31 cellular contexts compared by ENCODE assay signal in genomic region chr6:158459726-158460125, GRCh38.
DNase-seq lines count a peak whose midpoint lies in the region; ATAC-seq, FAIRE-seq and TF ChIP-seq lines count a peak whose summit lies in the region.
"Had no signal": no experiment of that assay in that cellular context is flagged by ENCODE, and none has a peak within 500 bp of the region (broad histone marks: within the 10 kb centered on the region; RNA-seq: fewer than 3 reads in every experiment).

No MANE protein-coding gene starts in this region.

- peak overlapping the region; percentile 69 for H3K27ac Mint-ChIP-seq in GM23338
- peak overlapping the region; percentile 64 for H3K27ac Mint-ChIP-seq in osteocyte (ENCODE audit: unreplicated experiment)
- H3K27ac Mint-ChIP-seq: dendritic cell treated with granulocyte-macrophage colony-stimulating factor and Interleukin-4, amounts not matched to agents 40 ng/mL and 50 ng/mL, for 4 days; memory B cell had no signal

- TF ChIP-seq CTCF in GM23338 (conservative IDR thresholded peaks at IDR 0.05; ENCODE audit: low read depth in 2 of 2) (no peak), endothelial cell of umbilical vein (IDR thresholded peaks at IDR 0.05; ENCODE audit: extremely low read depth in 1 of 2, insufficient read depth in 1 of 2, low read depth in 1 of 2, low read length in 2 of 2) (no peak), osteocyte (IDR thresholded peaks at IDR 0.05) (no peak), prostate gland (IDR thresholded peaks at IDR 0.05) (no peak)

- H2AFZ ChIP-seq in GM23338 (no peak overlapping the region), endothelial cell of umbilical vein (ENCODE audit: low read depth, low read length) (no peak overlapping the region)

- TF ChIP-seq POLR2A in endothelial cell of umbilical vein (IDR thresholded peaks at IDR 0.05; ENCODE audit: low read depth, low read length) (no peak), prostate gland (IDR thresholded peaks at IDR 0.05) (no peak)

- H4K20me1 ChIP-seq in GM23338 (replicated peaks; ENCODE audit: insufficient read depth) (no peaks in the 10 kb centered on the region; the same call in 1 of the 2 replicates), endothelial cell of umbilical vein (replicated peaks; ENCODE audit: control insufficient read depth, extremely low read depth, insufficient read depth, low read length) (no peaks in the 10 kb centered on the region)
- H4K20me1 ChIP-seq: BLaER1 had no signal

- intact Hi-C loops in endothelial cell of umbilical vein (cut with micrococcal nuclease) (loop anchor here (1.0 kb wide), 1 partner anchor 50 kb away; no protein-coding TSS in a partner anchor), prostate gland (cut with DNase I) (no loop called here)

- H3K9me3 Mint-ChIP-seq in GM23338 (no peaks in the 10 kb centered on the region), osteocyte (ENCODE audit: unreplicated experiment) (no peaks in the 10 kb centered on the region)
- H3K9me3 Mint-ChIP-seq: central memory CD8-positive, alpha-beta T cell; dendritic cell treated with granulocyte-macrophage colony-stimulating factor and Interleukin-4, amounts not matched to agents 40 ng/mL and 50 ng/mL, for 4 days; memory B cell had no signal

- H3K27me3 ChIP-seq in GM23338 (ENCODE audit: insufficient read depth): no peaks in the 10 kb centered on the region
- H3K27me3 ChIP-seq in endothelial cell of umbilical vein (ENCODE audit: control insufficient read depth in 2 of 2, insufficient read depth in 2 of 2, low read length in 2 of 2): no peaks in the 10 kb centered on the region
- no peaks in the 10 kb centered on the region for H3K27me3 ChIP-seq in prostate gland (replicated peaks; ENCODE audit: insufficient read depth)
- H3K27me3 ChIP-seq: BLaER1, gastrocnemius medialis, sigmoid colon, tibial nerve had no signal

- H3K9me1 ChIP-seq in endothelial cell of umbilical vein (replicated peaks; ENCODE audit: control insufficient read depth, extremely low read depth, insufficient read depth, low read length): no peaks in the 10 kb centered on the region

- CTCF ChIA-PET in endothelial cell of umbilical vein (lab: Charles Lee): interaction anchor here (0.7 to 1.9 kb wide), 8 partner anchors 10 to 245 kb away, joined by 3 to 11 read pairs (median 4); no protein-coding TSS in a partner anchor

- H3K4me1 ChIP-seq in GM23338 (ENCODE audit: insufficient read depth): peaks cover 41% of the 10 kb centered on the region
- H3K4me1 ChIP-seq in endothelial cell of umbilical vein (ENCODE audit: control insufficient read depth, extremely low read depth, insufficient read depth, low read length): peaks cover 25% of the 10 kb centered on the region
- no peaks in the 10 kb centered on the region for H3K4me1 ChIP-seq in prostate gland (replicated peaks)
- H3K4me1 ChIP-seq: BLaER1, gastrocnemius medialis, sigmoid colon had no signal

- dilution Hi-C loops in endothelial cell of umbilical vein (cut with MboI; ENCODE audit: extremely low pct_ligation_motif_present, low sequenced_read_pairs): no loop called here

- peaks cover 8% of the 10 kb centered on the region; the same call in 2 of the 3 replicates for H3K36me3 Mint-ChIP-seq in GM23338 (ENCODE audit: low read depth)
- H3K36me3 Mint-ChIP-seq in osteocyte (ENCODE audit: unreplicated experiment): peaks cover 48% of the 10 kb centered on the region

- in situ Hi-C loops in ACHN (cut with HindIII; ENCODE audit: low pct_ligation_motif_present, low pct_unique_long_range_greater_than_20kb, low sequenced_read_pairs): no loop called here

- ATAC-seq in GM23338: no peak
- ATAC-seq: gastrocnemius medialis, HCT116, left colon had no signal

- no TSS peak for BruUV-seq in endothelial cell of umbilical vein (replicated peaks; lab: Mats Ljungman, UMichigan)

- H3K27ac ChIP-seq in GM23338 (ENCODE audit: low read depth): peak overlapping the region; percentile 15; the same call in 1 of the 2 replicates
- H3K27ac ChIP-seq in SK-N-MC: peak overlapping the region; percentile 63; the same call in 1 of the 2 replicates
- H3K27ac ChIP-seq in endothelial cell of umbilical vein (ENCODE audit: insufficient read depth, low read depth, low read length): peak overlapping the region; percentile 77
- no peak overlapping the region for H3K27ac ChIP-seq in prostate gland
- H3K27ac ChIP-seq: BLaER1, gastrocnemius medialis, sigmoid colon, tibial nerve had no signal

- H3K79me2 ChIP-seq in GM23338 (replicated peaks; ENCODE audit: insufficient read depth) (no peaks in the 10 kb centered on the region), endothelial cell of umbilical vein (ENCODE audit: control insufficient read depth, insufficient read depth, low read length) (no peaks in the 10 kb centered on the region)

- no peak overlapping the region for H3K4me3 ChIP-seq in GM23338
- H3K4me3 ChIP-seq in SK-N-MC: no peak overlapping the region
- H3K4me3 ChIP-seq in endothelial cell of umbilical vein (replicated peaks in 1 of 3; ENCODE audit: insufficient read depth in 1 of 3, low read depth in 1 of 3, low read length in 3 of 3): no peak overlapping the region
- H3K4me3 ChIP-seq in prostate gland: no peak overlapping the region
- H3K4me3 ChIP-seq: BLaER1, gastrocnemius medialis, sigmoid colon, tibial nerve had no signal

- H3K36me3 ChIP-seq in GM23338 (ENCODE audit: insufficient read depth): no peaks in the 10 kb centered on the region
- peaks cover 20% of the 10 kb centered on the region for H3K36me3 ChIP-seq in SK-N-MC (ENCODE audit: insufficient read depth, low read length)
- H3K36me3 ChIP-seq in endothelial cell of umbilical vein (ENCODE audit: control insufficient read depth in 2 of 2, extremely low read depth in 1 of 2, insufficient read depth in 2 of 2, low read length in 2 of 2): peaks cover 0 to 4% of the 10 kb centered on the region in 2 experiments
- no peaks in the 10 kb centered on the region for H3K36me3 ChIP-seq in prostate gland

- no peaks in the 10 kb centered on the region for H3K9me2 ChIP-seq in GM23338 (ENCODE audit: insufficient read depth)

- FAIRE-seq in endothelial cell of umbilical vein (lab: Jason Lieb, UNC): peak; percentile 78
- FAIRE-seq: endometrium, GM12892 had no signal

- no peak overlapping the region for H3K4me3 Mint-ChIP-seq in GM23338
- no peak overlapping the region for H3K4me3 Mint-ChIP-seq in osteocyte (ENCODE audit: unreplicated experiment)
- H3K4me3 Mint-ChIP-seq: central memory CD8-positive, alpha-beta T cell; dendritic cell treated with granulocyte-macrophage colony-stimulating factor and Interleukin-4, amounts not matched to agents 40 ng/mL and 50 ng/mL, for 4 days; memory B cell had no signal

- POLR2A ChIA-PET in endothelial cell of umbilical vein (lab: Charles Lee): no interaction called here

- DNase-seq in GM23338 (ENCODE audit: low spot score) (no peak), SK-N-MC (ENCODE audit: low read depth, low spot score) (no peak), endothelial cell of umbilical vein (ENCODE audit: low read depth, low spot score) (peak; percentile 88), osteocyte (ENCODE audit: extremely low spot score, unreplicated experiment) (no peak), ACHN (no peak), NCI-H1105 (lab: John Stamatoyannopoulos, UW) (no peak), prostate gland (ENCODE audit: low spot score) (no peak), superior temporal gyrus (ENCODE audit: extremely low spot score) (no peak)
- DNase-seq: activated naive CD4-positive, alpha-beta T cell; activated T-cell treated with anti-CD3 and anti-CD28 coated beads, Interleukin-2, amount 50 U/mL, for 48 hours; COR-L47; DMS53; gastrocnemius medialis; hypothalamus; left colon; NCI-H1048; NCI-H1694; NCI-H510A; posterior cingulate gyrus; RPMI8226; sigmoid colon; stimulated activated CD4-positive, alpha-beta T cell treated with anti-CD3 and anti-CD28 coated beads, Interleukin-4, amount 100 ng/mL, for 24 hours; T-helper 1 cell had no signal

- H3K4me1 Mint-ChIP-seq in GM23338: peaks cover 59% of the 10 kb centered on the region
- peaks cover 17% of the 10 kb centered on the region for H3K4me1 Mint-ChIP-seq in osteocyte (ENCODE audit: unreplicated experiment)
- H3K4me1 Mint-ChIP-seq: central memory CD8-positive, alpha-beta T cell; memory B cell had no signal

- H3K27me3 Mint-ChIP-seq in GM23338 (ENCODE audit: insufficient read depth, low read depth, poor library complexity) (peaks cover 4% of the 10 kb centered on the region), osteocyte (ENCODE audit: unreplicated experiment) (no peaks in the 10 kb centered on the region)
- H3K27me3 Mint-ChIP-seq: central memory CD8-positive, alpha-beta T cell; dendritic cell treated with granulocyte-macrophage colony-stimulating factor and Interleukin-4, amounts not matched to agents 40 ng/mL and 50 ng/mL, for 4 days; memory B cell had no signal

- H3K9me3 ChIP-seq in SK-N-MC (ENCODE audit: low read depth, low read length): no peaks in the 10 kb centered on the region
- no peaks in the 10 kb centered on the region for H3K9me3 ChIP-seq in endothelial cell of umbilical vein (replicated peaks; ENCODE audit: control insufficient read depth, insufficient read depth, low read length)
- H3K9me3 ChIP-seq in prostate gland: no peaks in the 10 kb centered on the region
- H3K9me3 ChIP-seq: gastrocnemius medialis, sigmoid colon had no signal

- WGBS in prostate gland: 85% methylated on average over 4 of the region's 4 CpGs

- H3K9ac ChIP-seq in SK-N-MC (ENCODE audit: insufficient read length): no peak overlapping the region
- peak overlapping the region; percentile 52 for H3K9ac ChIP-seq in endothelial cell of umbilical vein (replicated peaks; ENCODE audit: extremely low read depth, insufficient read depth, low read length)
- H3K9ac ChIP-seq: BLaER1 had no signal

- H3F3A ChIP-seq in GM23338 (replicated peaks; ENCODE audit: low read depth): no peaks in the 10 kb centered on the region; the same call in 1 of the 2 replicates

- H3K4me2 ChIP-seq in GM23338 (peak overlapping the region; percentile 34; the same call in 1 of the 2 replicates), endothelial cell of umbilical vein (ENCODE audit: insufficient read depth, low read length) (peak overlapping the region; percentile 36)
- H3K4me2 ChIP-seq: BLaER1 had no signal

TF ChIP-seq in endothelial cell of umbilical vein, 7 proteins besides CTCF, POLR2A, EP300 and RAD21:
- TF ChIP-seq EZH2 (IDR thresholded peaks at IDR 0.05; ENCODE audit: borderline replicate concordance, low read depth, low read length, severe bottlenecking) (no peak), GATA2 (IDR thresholded peaks at IDR 0.05; ENCODE audit: insufficient read depth, insufficient read length, low read depth, low read length) (peak; percentile 32), MYC (IDR thresholded peaks at IDR 0.05; ENCODE audit: low read depth, low read length) (no peak), FOS (IDR thresholded peaks at IDR 0.05; ENCODE audit: borderline replicate concordance, insufficient read depth, low read length) (peak; percentile 49)
- TF ChIP-seq, protein P1, sequence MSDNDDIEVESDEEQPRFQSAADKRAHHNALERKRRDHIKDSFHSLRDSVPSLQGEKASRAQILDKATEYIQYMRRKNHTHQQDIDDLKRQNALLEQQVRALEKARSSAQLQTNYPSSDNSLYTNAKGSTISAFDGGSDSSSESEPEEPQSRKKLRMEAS (IDR thresholded peaks at IDR 0.05; ENCODE audit: insufficient read depth, insufficient read length): no peak

Comparison
In these comparisons a context has a peak if more than half of its experiments do, and no peak if none do; other contexts are left out.
1. H3K27ac ChIP-seq: peak in GM23338 (single experiment), SK-N-MC (single experiment) and endothelial cell of umbilical vein (single experiment); none in prostate gland (0 of 2).